In genomic region chr20:63518351-63518861, GRCh38 we compare ENCODE assay signal across 19 cellular contexts. TPM values are rescaled to one million over a fixed set of nuclear protein-coding genes. Genes with fewer than 3 reads are reported as not detected.
DNase-seq lines count a peak whose midpoint lies in the region; ATAC-seq and TF ChIP-seq lines count a peak whose summit lies in the region.
"Had no signal": no experiment of that assay in that cellular context is flagged by ENCODE, and none has a peak within 500 bp of the region (broad histone marks: within the 10 kb centered on the region; RNA-seq: fewer than 3 reads in every experiment).

No MANE protein-coding gene starts in this region.

- peaks cover 0 to 35% (median 21%) of the 10 kb centered on the region in 12 donors for H3K4me1 ChIP-seq in heart left ventricle
- H3K4me1 ChIP-seq in OCI-LY7 (ENCODE audit: insufficient read depth, low read length, poor library complexity, severe bottlenecking) = peaks cover 11% of the 10 kb centered on the region

- 83 to 96% (median 88%) methylated on average over 4 to 20 of the region's 20 CpGs for WGBS in heart left ventricle, 4 donors

- no peaks in the 10 kb centered on the region for H3K9me2 ChIP-seq in OCI-LY7 (ENCODE audit: insufficient read depth, low read length)

- no peak overlapping the region for H3K4me2 ChIP-seq in OCI-LY7 (ENCODE audit: low read length)

- H2AFZ ChIP-seq in OCI-LY7 (ENCODE audit: low read length) = no peak overlapping the region

- H3K27me3 Mint-ChIP-seq in WTC11 (ENCODE audit: low read depth) = peaks cover 9% of the 10 kb centered on the region

- H3K4me1 Mint-ChIP-seq in WTC11 = peaks cover 14% of the 10 kb centered on the region

- peaks cover 9% of the 10 kb centered on the region; the same call in 1 of the 2 replicates for H3K9me3 Mint-ChIP-seq in WTC11

- POLR2A ChIA-PET in WTC11 (lab: Charles Lee) = no interaction called here
- POLR2A ChIA-PET in OCI-LY7 (lab: Charles Lee) = no interaction called here

- no peaks in the 10 kb centered on the region for H3K27me3 ChIP-seq in heart left ventricle

- no peaks in the 10 kb centered on the region for H4K20me1 ChIP-seq in OCI-LY7 (ENCODE audit: insufficient read depth, low read length)

- CTCF ChIA-PET in WTC11 (lab: Charles Lee) = interaction anchor here (1.1 to 1.4 kb wide), 3 partner anchors 11 to 22 kb away, joined by 3 to 11 read pairs (median 8); partner anchors contain the start of gene PTK6
- CTCF ChIA-PET in OCI-LY7 (lab: Charles Lee; ENCODE audit: unreplicated experiment) = no interaction called here

- DNase-seq in heart left ventricle (peak in 4 of 5 donors; percentile 20 to 60 (median 30)), cardiac septum (ENCODE audit: low spot score) (no peak), WTC11 (ENCODE audit: low spot score) (no peak), left kidney (ENCODE audit: low read depth, low spot score) (peak; percentile 45), ureter (ENCODE audit: low spot score) (peak; percentile 44), OCI-LY7 (ENCODE audit: low spot score) (no peak)
- DNase-seq: activated CD4-positive, alpha-beta T cell treated with anti-CD3 and anti-CD28 coated beads for 48 hours; activated naive CD4-positive, alpha-beta T cell; AML-193; erythroblast; NCI-H1105; NCI-H345; PC-3; stimulated activated naive CD4-positive, alpha-beta T cell had no signal

- H3K9me3 ChIP-seq in heart left ventricle = peaks cover 0 to 3% (median 0%) of the 10 kb centered on the region in 12 donors
- H3K9me3 ChIP-seq in OCI-LY7 (ENCODE audit: low read length) = peaks cover 5% of the 10 kb centered on the region; the same call in 1 of the 2 replicates
- H3K9me3 ChIP-seq: prostate gland had no signal

- peak overlapping the region; percentile 2; the same call in 1 of the 2 replicates for H3K27ac Mint-ChIP-seq in WTC11

- ATAC-seq in heart left ventricle = no peak
- ATAC-seq in WTC11 = peak; percentile 4; the same call in 1 of the 2 replicates
- no peak for ATAC-seq in GM18517 (IDR thresholded peaks at IDR 0.05; ENCODE audit: unreplicated experiment)
- no peak for ATAC-seq in GM21717 (IDR thresholded peaks at IDR 0.05; ENCODE audit: unreplicated experiment)
- ATAC-seq: PC-3 had no signal

- no peak for TF ChIP-seq POLR2A in heart left ventricle (IDR thresholded peaks at IDR 0.05)

- H3K4me3 Mint-ChIP-seq in WTC11 = peak overlapping the region; percentile 74

- TF ChIP-seq CTCF in heart left ventricle (IDR thresholded peaks at IDR 0.05) = no peak
- no peak for TF ChIP-seq CTCF in WTC11 (IDR thresholded peaks at IDR 0.05)
- TF ChIP-seq CTCF in OCI-LY7 (conservative IDR thresholded peaks at IDR 0.05; ENCODE audit: low read length) = no peak

- peaks cover 12% of the 10 kb centered on the region for H3K36me3 Mint-ChIP-seq in WTC11

- H3K79me2 ChIP-seq in OCI-LY7 (ENCODE audit: insufficient read depth, low read depth, low read length) = no peaks in the 10 kb centered on the region; the same call in 1 of the 2 replicates

- H3K27ac ChIP-seq in heart left ventricle = no peak overlapping the region
- no peak overlapping the region for H3K27ac ChIP-seq in OCI-LY7 (ENCODE audit: low read depth, low read length, poor library complexity, severe bottlenecking)
- H3K27ac ChIP-seq: prostate gland had no signal

- no TSS peak for BruUV-seq in OCI-LY7 (replicated peaks; lab: Mats Ljungman, UMichigan)

- peaks cover 0 to 19% (median 2%) of the 10 kb centered on the region in 9 donors for H3K36me3 ChIP-seq in heart left ventricle
- peaks cover 15% of the 10 kb centered on the region for H3K36me3 ChIP-seq in OCI-LY7 (ENCODE audit: insufficient read depth, low read length)
- H3K36me3 ChIP-seq: prostate gland had no signal

- H3K4me3 ChIP-seq in heart left ventricle (no peak overlapping the region), OCI-LY7 (ENCODE audit: low read depth, low read length, poor library complexity, severe bottlenecking) (no peak overlapping the region)
- H3K4me3 ChIP-seq: prostate gland had no signal

- intact Hi-C loops in heart left ventricle (cut with DNase I) (loop anchor here in 1 of 10 donors (2.0 kb wide), 1 partner anchor 22 kb away; no protein-coding TSS in a partner anchor), cardiac septum (cut with DNase I) (loop anchor here (5.0 kb wide), 1 partner anchor 76 kb away; no protein-coding TSS in a partner anchor), OCI-LY7 (cut with micrococcal nuclease; ENCODE audit: unreplicated experiment) (no loop called here)

TF ChIP-seq in WTC11, 78 proteins besides CTCF, POLR2A, EP300 and RAD21 (continues in another document):
- TF ChIP-seq TEAD4 (CRISPR knock-in tag; IDR thresholded peaks at IDR 0.05) (no peak), KAT7 (CRISPR knock-in tag; IDR thresholded peaks at IDR 0.05; ENCODE audit: borderline replicate concordance) (no peak), GRHL2 (CRISPR knock-in tag; IDR thresholded peaks at IDR 0.05; ENCODE audit: insufficient replicate concordance, severe bottlenecking) (no peak), ZBTB21 (CRISPR knock-in tag; IDR thresholded peaks at IDR 0.05; ENCODE audit: borderline replicate concordance) (no peak), NFATC4 (CRISPR knock-in tag; IDR thresholded peaks at IDR 0.05) (no peak), HMGA2 (CRISPR knock-in tag; IDR thresholded peaks at IDR 0.05) (no peak), ZNF138 (CRISPR knock-in tag; conservative IDR thresholded peaks at IDR 0.05) (no peak), ETV6 (CRISPR knock-in tag; IDR thresholded peaks at IDR 0.05) (no peak), ZNF671 (CRISPR knock-in tag; IDR thresholded peaks at IDR 0.05) (no peak), ZNF317 (CRISPR knock-in tag; IDR thresholded peaks at IDR 0.05; ENCODE audit: borderline replicate concordance, low read depth) (no peak), SP1 (CRISPR knock-in tag; conservative IDR thresholded peaks at IDR 0.05) (no peak), CBFB (CRISPR knock-in tag; IDR thresholded peaks at IDR 0.05; ENCODE audit: low read depth) (no peak)
- TF ChIP-seq, protein P1, sequence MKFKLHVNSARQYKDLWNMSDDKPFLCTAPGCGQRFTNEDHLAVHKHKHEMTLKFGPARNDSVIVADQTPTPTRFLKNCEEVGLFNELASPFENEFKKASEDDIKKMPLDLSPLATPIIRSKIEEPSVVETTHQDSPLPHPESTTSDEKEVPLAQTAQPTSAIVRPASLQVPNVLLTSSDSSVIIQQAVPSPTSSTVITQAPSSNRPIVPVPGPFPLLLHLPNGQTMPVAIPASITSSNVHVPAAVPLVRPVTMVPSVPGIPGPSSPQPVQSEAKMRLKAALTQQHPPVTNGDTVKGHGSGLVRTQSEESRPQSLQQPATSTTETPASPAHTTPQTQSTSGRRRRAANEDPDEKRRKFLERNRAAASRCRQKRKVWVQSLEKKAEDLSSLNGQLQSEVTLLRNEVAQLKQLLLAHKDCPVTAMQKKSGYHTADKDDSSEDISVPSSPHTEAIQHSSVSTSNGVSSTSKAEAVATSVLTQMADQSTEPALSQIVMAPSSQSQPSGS (CRISPR knock-in tag; IDR thresholded peaks at IDR 0.05; ENCODE audit: borderline replicate concordance, low read depth) = no peak
- TF ChIP-seq, protein P2, sequence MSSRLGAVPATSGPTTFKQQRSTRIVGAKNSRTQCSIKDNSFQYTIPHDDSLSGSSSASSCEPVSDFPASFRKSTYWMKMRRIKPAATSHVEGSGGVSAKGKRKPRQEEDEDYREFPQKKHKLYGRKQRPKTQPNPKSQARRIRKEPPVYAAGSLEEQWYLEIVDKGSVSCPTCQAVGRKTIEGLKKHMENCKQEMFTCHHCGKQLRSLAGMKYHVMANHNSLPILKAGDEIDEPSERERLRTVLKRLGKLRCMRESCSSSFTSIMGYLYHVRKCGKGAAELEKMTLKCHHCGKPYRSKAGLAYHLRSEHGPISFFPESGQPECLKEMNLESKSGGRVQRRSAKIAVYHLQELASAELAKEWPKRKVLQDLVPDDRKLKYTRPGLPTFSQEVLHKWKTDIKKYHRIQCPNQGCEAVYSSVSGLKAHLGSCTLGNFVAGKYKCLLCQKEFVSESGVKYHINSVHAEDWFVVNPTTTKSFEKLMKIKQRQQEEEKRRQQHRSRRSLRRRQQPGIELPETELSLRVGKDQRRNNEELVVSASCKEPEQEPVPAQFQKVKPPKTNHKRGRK (CRISPR knock-in tag; IDR thresholded peaks at IDR 0.05; ENCODE audit: borderline replicate concordance) = no peak

RNA-seq across cellular contexts. Expression of gene PPDPF, which starts 2.2 kb away (rescaled TPM):
- total RNA-seq in heart left ventricle (100 to 1,000 TPM; 182 to 424 (median 235) TPM), cardiac septum (438 TPM), WTC11 (2021) (170 to 210 TPM (median 205 TPM) in 3 replicates), ureter (507 TPM), OCI-LY7 (2022) (117 and 126 TPM in 2 replicates)
- polyA plus RNA-seq in heart left ventricle = 100 to 1,000 TPM; 318 to 442 TPM
- total RNA-seq in OCI-LY7 (2014; rRNA removed; shearing (Covaris generic)) = 16.5 and 34.9 TPM in 2 replicates

RNA-seq across cellular contexts. Expression of gene PTK6, which starts 18.8 kb away (rescaled TPM):
- total RNA-seq in heart left ventricle (under 1 TPM in 3 of 9 donors, not detected in 6; 0.10 to 0.29 (median 0.14) TPM), cardiac septum (not detected), WTC11 (2021) (0.22 to 0.53 TPM (median 0.32 TPM) in 3 replicates), ureter (55.1 TPM), OCI-LY7 (2022) (1.8 and 2.0 TPM in 2 replicates)
- polyA plus RNA-seq in heart left ventricle = under 1 TPM in 1 of 2 donors, not detected in 1; 0.04 TPM
- 0.05 and 0.13 TPM in 2 replicates for total RNA-seq in OCI-LY7 (2014; rRNA removed; shearing (Covaris generic))

RNA-seq across cellular contexts. Expression of gene EEF1A2, which starts 19.5 kb away (rescaled TPM):
- total RNA-seq in heart left ventricle (1,000 to 10,000 TPM in 7 of 9 donors, 100 to 1,000 TPM in 2; 791 to 1,794 (median 1,550) TPM), cardiac septum (1,211 TPM), WTC11 (2021) (26.0 to 35.7 TPM (median 34.9 TPM) in 3 replicates), ureter (20.2 TPM), OCI-LY7 (2022) (0.92 TPM in 1 of 2 replicates, not detected in the other)
- 1,000 to 10,000 TPM; 1,276 to 1,345 TPM for polyA plus RNA-seq in heart left ventricle
- total RNA-seq in OCI-LY7 (2014; rRNA removed; shearing (Covaris generic)) = 0.22 and 0.36 TPM in 2 replicates

RNA-seq across cellular contexts. Expression of gene SRMS, which starts 29.1 kb away (rescaled TPM):
- total RNA-seq in heart left ventricle = not detected
- not detected for polyA plus RNA-seq in heart left ventricle
- not detected for total RNA-seq in cardiac septum
- 0.21 to 0.46 TPM (median 0.26 TPM) in 3 replicates for total RNA-seq in WTC11 (2021)
- total RNA-seq in ureter = 0.26 TPM
- total RNA-seq in OCI-LY7 (2014; rRNA removed; shearing (Covaris generic)) = not detected in 2 replicates
- 0.42 TPM in 1 of 2 replicates, not detected in the other for total RNA-seq in OCI-LY7 (2022)
- total RNA-seq: mesenteric fat pad; T-helper 1 cell treated with Interleukin-12 subunit alpha and Interleukin-12 subunit beta and Interleukin-4 antibody, amounts not matched to agents 30 ng/mL and 1 ng/mL, for 36 hours had no signal

RNA-seq across cellular contexts. Expression of gene FNDC11, which starts 35.6 kb away (rescaled TPM):
- total RNA-seq in heart left ventricle (under 1 TPM in 4 of 9 donors, not detected in 5; 0.16 to 0.23 (median 0.19) TPM), cardiac septum (not detected), WTC11 (2021) (3.4 to 3.8 TPM (median 3.6 TPM) in 3 replicates), ureter (1.6 TPM), OCI-LY7 (2022) (2.1 and 3.0 TPM in 2 replicates)
- under 1 TPM; 0.08 to 0.14 TPM for polyA plus RNA-seq in heart left ventricle
- 0.15 and 0.41 TPM in 2 replicates for total RNA-seq in OCI-LY7 (2014; rRNA removed; shearing (Covaris generic))

Comparison
In these comparisons a context has a peak if more than half of its experiments do, and no peak if none do; other contexts are left out.
1. DNase-seq: peak in heart left ventricle (4 of 5), left kidney (single experiment) and ureter (single experiment); none in cardiac septum (single experiment), WTC11 (single experiment) and OCI-LY7 (single experiment).
2. RNA of gene PTK6, which starts 18.8 kb away (total RNA-seq): 55.1 TPM in ureter (single experiment); 0.05 to 2.0 TPM in OCI-LY7, 0.22 to 0.53 TPM in WTC11, not detected in cardiac septum (single experiment) and 0.10 to 0.29 TPM in heart left ventricle; every median in the first group is over 10 times any median in the second.
3. RNA of gene EEF1A2, which starts 19.5 kb away (total RNA-seq): 791 to 1,794 TPM in heart left ventricle and 1,211 TPM in cardiac septum (single experiment); 26.0 to 35.7 TPM in WTC11, 20.2 TPM in ureter (single experiment) and 0.22 to 0.92 TPM in OCI-LY7; every median in the first group is over 10 times any median in the second.